In genomic region chr17:3603870-3604259, GRCh38 we compare ENCODE assay signal across 1 cellular context.
TF ChIP-seq lines count a peak whose summit lies in the region.

No MANE protein-coding gene starts in this region.

TF ChIP-seq in endothelial cell of umbilical vein, 7 proteins besides CTCF, POLR2A, EP300 and RAD21:
- TF ChIP-seq GATA2 (IDR thresholded peaks at IDR 0.05; ENCODE audit: insufficient read depth, insufficient read length, low read depth, low read length) (no peak), POLR2AphosphoS5 (IDR thresholded peaks at IDR 0.05; ENCODE audit: insufficient read depth, low read depth, low read length) (no peak), FOS (IDR thresholded peaks at IDR 0.05; ENCODE audit: borderline replicate concordance, insufficient read depth, low read length) (no peak), EZH2 (IDR thresholded peaks at IDR 0.05; ENCODE audit: borderline replicate concordance, low read depth, low read length, severe bottlenecking) (no peak), MYC (IDR thresholded peaks at IDR 0.05; ENCODE audit: low read depth, low read length) (no peak), MAX (IDR thresholded peaks at IDR 0.05; ENCODE audit: insufficient read depth, insufficient read length) (no peak), JUN (IDR thresholded peaks at IDR 0.05; ENCODE audit: borderline replicate concordance, insufficient read depth, insufficient read length, low read depth) (no peak)
